Comparison of ENCODE assay signal across 8 cellular contexts in genomic region chr1:84300991-84301758, GRCh38. TPM values are rescaled to one million over a fixed set of nuclear protein-coding genes. Genes with fewer than 3 reads are reported as not detected.
DNase-seq lines count a peak whose midpoint lies in the region; ATAC-seq and TF ChIP-seq lines count a peak whose summit lies in the region.

Gene SAMD13, plus strand, starts transcription at chr1:84301708. Its CDS starts 1,527 bp downstream, at chr1:84303235.

- no peaks in the 10 kb centered on the region for H3F3A ChIP-seq in neural cell (ENCODE audit: insufficient read depth, low read length, poor library complexity, severe bottlenecking)

- peak within 1 kb of the TSS; percentile 71 for H2AFZ ChIP-seq in neural cell (ENCODE audit: low read depth, low read length)

- peak; percentile 22 for ATAC-seq in HG03159 (IDR thresholded peaks at IDR 0.05; ENCODE audit: unreplicated experiment)

- H3K9me3 ChIP-seq in neural cell (ENCODE audit: low read length): no peaks in the 10 kb centered on the region

- no peak for TF ChIP-seq RAD21 in neural cell (conservative IDR thresholded peaks at IDR 0.05)

- no peak for TF ChIP-seq CTCF in neural cell (IDR thresholded peaks at IDR 0.05; ENCODE audit: poor library complexity, severe bottlenecking)

- peaks cover 8% of the 10 kb centered on the region for H3K79me2 ChIP-seq in neural cell (replicated peaks; ENCODE audit: insufficient read depth, low read length)

- no peaks in the 10 kb centered on the region for H3K36me3 ChIP-seq in neural cell (ENCODE audit: insufficient read depth, low read length)

- TF ChIP-seq EP300 in neural cell (conservative IDR thresholded peaks at IDR 0.05; ENCODE audit: poor library complexity, severe bottlenecking): peak; percentile 37

- peak within 1 kb of the TSS; percentile 85 for H3K4me2 ChIP-seq in neural cell (ENCODE audit: low read length)

- no peaks in the 10 kb centered on the region for H4K20me1 ChIP-seq in neural cell (ENCODE audit: insufficient read depth)

- H3K27ac ChIP-seq in neural cell (ENCODE audit: low read length): peak within 1 kb of the TSS; percentile 97

- H3K9me2 ChIP-seq in neural cell (ENCODE audit: insufficient read depth, low read length): no peaks in the 10 kb centered on the region

- peak within 1 kb of the TSS; percentile 59 for H3K4me3 ChIP-seq in neural cell (ENCODE audit: low read length)

- DNase-seq in ELR (ENCODE audit: low read depth) (peak; percentile 64), NCI-H524 treated with DMSO at 0.1 percent for 48 hours (lab: John Stamatoyannopoulos, UW) (peak; percentile 26), activated T-cell treated with anti-CD3 and anti-CD28 coated beads for 48 hours (ENCODE audit: low read depth) (peak; percentile 19), fibroblast of peridontal ligament (ENCODE audit: extremely low read depth) (peak; percentile 71), ureter (ENCODE audit: low spot score) (peak; percentile 86), HPDE6-E6E7 (ENCODE audit: extremely low spot score) (no peak)

- H3K9ac ChIP-seq in neural cell (ENCODE audit: low read length): peak within 1 kb of the TSS; percentile 73

- no peaks in the 10 kb centered on the region for H3K27me3 ChIP-seq in neural cell (ENCODE audit: insufficient read depth, low read depth, low read length)

TF ChIP-seq in neural cell, 6 proteins besides CTCF, POLR2A, EP300 and RAD21:
- TF ChIP-seq POLR2AphosphoS5 (IDR thresholded peaks at IDR 0.05): peak; percentile 30
- no peak for TF ChIP-seq EZH2 (IDR thresholded peaks at IDR 0.05; ENCODE audit: borderline replicate concordance, insufficient read depth, low read length, poor library complexity, severe bottlenecking)
- peak; percentile 63 for TF ChIP-seq REST (IDR thresholded peaks at IDR 0.05; ENCODE audit: borderline replicate concordance)
- no peak for TF ChIP-seq TAF1 (IDR thresholded peaks at IDR 0.05; ENCODE audit: low read depth)

RNA-seq across cellular contexts. Expression of gene SAMD13, which starts in this region (rescaled TPM):
- polyA plus RNA-seq in neural cell: 14.9 and 20.0 TPM in 2 replicates
- 7.1 and 8.1 TPM in 2 replicates for polyA minus RNA-seq in neural cell
- total RNA-seq in ureter: 4.7 TPM
